In genomic region chr1:16386454-16387113, GRCh38 we compare ENCODE assay signal across 8 cellular contexts. TPM values are rescaled to one million over a fixed set of nuclear protein-coding genes. Genes with fewer than 3 reads are reported as not detected.
DNase-seq lines count a peak whose midpoint lies in the region; ATAC-seq, FAIRE-seq and TF ChIP-seq lines count a peak whose summit lies in the region.

No MANE protein-coding gene starts in this region.

- no TSS peak for BruUV-seq in PC-3 (replicated peaks; lab: Mats Ljungman, UMichigan)

- DNase-seq in G401 (ENCODE audit: low spot score) = peak; percentile 82
- DNase-seq in PC-3 = peak; percentile 70
- no peak for DNase-seq in endothelial cell (ENCODE audit: low spot score)
- no peak for DNase-seq in GM23338 (ENCODE audit: low spot score)
- no peak for DNase-seq in GM12891 (ENCODE audit: insufficient read length, low spot score)
- no peak for DNase-seq in endodermal cell
- no peak for DNase-seq in stimulated activated CD4-positive, alpha-beta T cell treated with anti-CD3 and anti-CD28 coated beads, Interleukin-2, amount 100 ng/mL, for 24 hours

- no peaks in the 10 kb centered on the region for H3K9me3 Mint-ChIP-seq in endothelial cell (ENCODE audit: unreplicated experiment)
- no peaks in the 10 kb centered on the region for H3K9me3 Mint-ChIP-seq in GM23338
- no peaks in the 10 kb centered on the region for H3K9me3 Mint-ChIP-seq in endodermal cell

- no peak for TF ChIP-seq CTCF in PC-3 (conservative IDR thresholded peaks at IDR 0.05; ENCODE audit: low read depth, low read length)
- no peak for TF ChIP-seq CTCF in endothelial cell (IDR thresholded peaks at IDR 0.05; ENCODE audit: unreplicated experiment)
- TF ChIP-seq CTCF in neutrophil (IDR thresholded peaks at IDR 0.05) = no peak
- no peak for TF ChIP-seq CTCF in GM23338 (conservative IDR thresholded peaks at IDR 0.05; ENCODE audit: low read depth in 2 of 2)
- TF ChIP-seq CTCF in endodermal cell (conservative IDR thresholded peaks at IDR 0.05) = no peak

- H4K20me1 ChIP-seq in PC-3 (ENCODE audit: low read length) (peaks cover 65% of the 10 kb centered on the region), GM23338 (replicated peaks; ENCODE audit: insufficient read depth) (peaks cover 86% of the 10 kb centered on the region)

- TF ChIP-seq POLR2A in GM12891 (IDR thresholded peaks at IDR 0.05; ENCODE audit: low read depth, low read length) = no peak

- H3K9me3 ChIP-seq in PC-3 (ENCODE audit: low read length) (no peaks in the 10 kb centered on the region), neutrophil (no peaks in the 10 kb centered on the region), endodermal cell (ENCODE audit: control insufficient read depth, low read length) (no peaks in the 10 kb centered on the region)

- POLR2A ChIA-PET in PC-3 (lab: Charles Lee; ENCODE audit: unreplicated experiment) = no interaction called here

- H3K79me2 ChIP-seq in PC-3 (ENCODE audit: low read length) (peaks cover 96% of the 10 kb centered on the region), GM23338 (replicated peaks; ENCODE audit: insufficient read depth) (peaks cover 98% of the 10 kb centered on the region)

- H2AFZ ChIP-seq in PC-3 (ENCODE audit: low read length) = no peak overlapping the region
- no peak overlapping the region for H2AFZ ChIP-seq in GM23338

- no peak overlapping the region for H3K27ac ChIP-seq in PC-3 (ENCODE audit: low read length)
- peak overlapping the region; percentile 71 for H3K27ac ChIP-seq in neutrophil
- no peak overlapping the region for H3K27ac ChIP-seq in GM23338 (ENCODE audit: low read depth)
- H3K27ac ChIP-seq in endodermal cell (ENCODE audit: low read depth, low read length) = no peak overlapping the region

- intact Hi-C loops in PC-3 (cut with micrococcal nuclease) = no loop called here

- H3K27ac Mint-ChIP-seq in endothelial cell (ENCODE audit: unreplicated experiment) = no peak overlapping the region
- H3K27ac Mint-ChIP-seq in GM23338 = no peak overlapping the region
- H3K27ac Mint-ChIP-seq in endodermal cell = no peak overlapping the region

- peaks cover 42% of the 10 kb centered on the region for H3K4me1 Mint-ChIP-seq in endothelial cell (ENCODE audit: unreplicated experiment)
- peaks cover 49% of the 10 kb centered on the region for H3K4me1 Mint-ChIP-seq in GM23338
- H3K4me1 Mint-ChIP-seq in endodermal cell = peaks cover 35% of the 10 kb centered on the region

- H3K4me3 Mint-ChIP-seq in endothelial cell (ENCODE audit: unreplicated experiment) = peak overlapping the region; percentile 18
- no peak overlapping the region for H3K4me3 Mint-ChIP-seq in GM23338
- H3K4me3 Mint-ChIP-seq in endodermal cell = no peak overlapping the region

- ATAC-seq in PC-3 (peak; percentile 83), GM23338 (no peak)

- H3K36me3 Mint-ChIP-seq in endothelial cell (ENCODE audit: low read depth, unreplicated experiment) (peaks cover 8% of the 10 kb centered on the region), GM23338 (ENCODE audit: low read depth) (peaks cover 4% of the 10 kb centered on the region; the same call in 1 of the 3 replicates), endodermal cell (ENCODE audit: low read depth) (peaks cover 3% of the 10 kb centered on the region)

- FAIRE-seq in GM12891 (lab: Jason Lieb, UNC) = no peak

- CTCF ChIA-PET in PC-3 (lab: Charles Lee) = no interaction called here

- peaks cover 3% of the 10 kb centered on the region for H3K27me3 Mint-ChIP-seq in endothelial cell (ENCODE audit: unreplicated experiment)
- peaks cover 1% of the 10 kb centered on the region for H3K27me3 Mint-ChIP-seq in GM23338 (ENCODE audit: insufficient read depth, low read depth, poor library complexity)
- H3K27me3 Mint-ChIP-seq in endodermal cell (ENCODE audit: insufficient read depth) = no peaks in the 10 kb centered on the region

- H3K4me1 ChIP-seq in PC-3 (ENCODE audit: insufficient read depth, low read length) (peaks cover 12% of the 10 kb centered on the region), neutrophil (ENCODE audit: control insufficient read depth in 1 of 2, insufficient read depth in 1 of 2, low read depth in 1 of 2, low read length in 1 of 2) (peaks cover 21 to 22% of the 10 kb centered on the region in 2 experiments), GM23338 (ENCODE audit: insufficient read depth) (peaks cover 29% of the 10 kb centered on the region), endodermal cell (ENCODE audit: control insufficient read depth, insufficient read depth, low read length) (peaks cover 9% of the 10 kb centered on the region)

- H3F3A ChIP-seq in PC-3 (ENCODE audit: low read length, unreplicated experiment) (no peaks in the 10 kb centered on the region), GM23338 (replicated peaks; ENCODE audit: low read depth) (no peaks in the 10 kb centered on the region)

- H3K36me3 ChIP-seq in PC-3 (ENCODE audit: low read depth, low read length) (peaks cover 5% of the 10 kb centered on the region), neutrophil (no peaks in the 10 kb centered on the region), GM23338 (ENCODE audit: insufficient read depth) (no peaks in the 10 kb centered on the region), endodermal cell (ENCODE audit: control insufficient read depth, insufficient read depth, low read length) (no peaks in the 10 kb centered on the region)

- H3K4me3 ChIP-seq in PC-3 (ENCODE audit: low read length) (no peak overlapping the region), neutrophil (ENCODE audit: low read depth in 1 of 2, low read length in 1 of 2) (no peak overlapping the region), GM23338 (no peak overlapping the region), endodermal cell (ENCODE audit: low read length) (no peak overlapping the region)

- H3K27me3 ChIP-seq in PC-3 (ENCODE audit: low read length) = no peaks in the 10 kb centered on the region
- H3K27me3 ChIP-seq in neutrophil = no peaks in the 10 kb centered on the region
- H3K27me3 ChIP-seq in GM23338 (ENCODE audit: insufficient read depth) = no peaks in the 10 kb centered on the region
- no peaks in the 10 kb centered on the region for H3K27me3 ChIP-seq in endodermal cell (ENCODE audit: control insufficient read depth, insufficient read depth, low read length, poor library complexity, severe bottlenecking)

- H3K9me2 ChIP-seq in PC-3 (replicated peaks; ENCODE audit: low read length) (no peaks in the 10 kb centered on the region), GM23338 (ENCODE audit: insufficient read depth) (0 out of 2 replicates have a peak, but pooled peaks cover 3% of the 10 kb centered on the region)

- H3K9ac ChIP-seq in PC-3 (ENCODE audit: low read length) (no peak overlapping the region), endodermal cell (ENCODE audit: extremely low read depth, low read length, poor library complexity, severe bottlenecking) (no peak overlapping the region)

- no peak overlapping the region for H3K4me2 ChIP-seq in PC-3 (ENCODE audit: low read length)
- H3K4me2 ChIP-seq in GM23338 = no peak overlapping the region; the same call in 1 of the 2 replicates

- in situ Hi-C loops in G401 (cut with HindIII; ENCODE audit: low sequenced_read_pairs) = no loop called here

- WGBS in endodermal cell (ENCODE audit: insufficient coverage in 1 of 2, insufficient read length in 1 of 2), 2 experiments = 93 to 96% methylated on average over 3 to 5 of the region's 5 CpGs

TF ChIP-seq in GM23338, 12 proteins besides CTCF, POLR2A, EP300 and RAD21 (continues in another document):
- TF ChIP-seq POLR2AphosphoS5 (IDR thresholded peaks at IDR 0.05; ENCODE audit: low read depth) = no peak

TF ChIP-seq in GM12891, 5 proteins besides CTCF, POLR2A, EP300 and RAD21:
- TF ChIP-seq SPI1 (IDR thresholded peaks at IDR 0.05; ENCODE audit: low read depth, low read length) = no peak
- no peak for TF ChIP-seq TAF1 (IDR thresholded peaks at IDR 0.05; ENCODE audit: low read depth, low read length)
- no peak for TF ChIP-seq POU2F2 (IDR thresholded peaks at IDR 0.05; ENCODE audit: low read depth, low read length)
- TF ChIP-seq PAX5 (IDR thresholded peaks at IDR 0.05; ENCODE audit: insufficient read depth, low read length, severe bottlenecking) = no peak
- TF ChIP-seq POLR2AphosphoS5 (IDR thresholded peaks at IDR 0.05; ENCODE audit: low read depth, low read length) = no peak

RNA-seq across cellular contexts. Expression of gene SZRD1, which starts 19.5 kb away (rescaled TPM):
- 77.8 and 109 TPM in 2 replicates for total RNA-seq in G401 (2014; rRNA removed; shearing (Covaris generic))
- 119 and 136 TPM in 2 replicates for total RNA-seq in PC-3 (2014; rRNA removed)
- 127 TPM for total RNA-seq in endothelial cell (ENCODE audit: unreplicated experiment)
- 70.9 and 73.9 TPM in 2 replicates for total RNA-seq in GM23338 (2014; rRNA removed; shearing (Covaris generic))
- 32.5 and 33.6 TPM in 2 replicates for polyA plus RNA-seq in GM23338 (2016; fragmentation: Nextera tagmentation; extraction: Ambion mirVana)
- 102 TPM for polyA plus RNA-seq in GM12891 (2012; ENCODE audit: low read depth, missing spikeins)
- total RNA-seq in endodermal cell = 100 to 1,000 TPM; 111 to 118 TPM
- 81.7 TPM for polyA plus RNA-seq in endodermal cell (2013, experiment 1 of 2)
- 86.2 TPM for polyA plus RNA-seq in endodermal cell (2013, experiment 2 of 2)

RNA-seq across cellular contexts. Expression of gene FBXO42, which starts 34.3 kb away (rescaled TPM):
- total RNA-seq in G401 (2014; rRNA removed; shearing (Covaris generic)) = 19.7 and 28.2 TPM in 2 replicates
- total RNA-seq in PC-3 (2014; rRNA removed) (13.1 and 16.0 TPM in 2 replicates), endothelial cell (ENCODE audit: unreplicated experiment) (17.2 TPM), endodermal cell (10 to 100 TPM; 17.6 to 20.0 TPM)
- 18.1 and 20.7 TPM in 2 replicates for total RNA-seq in GM23338 (2014; rRNA removed; shearing (Covaris generic))
- polyA plus RNA-seq in GM23338 (2016; fragmentation: Nextera tagmentation; extraction: Ambion mirVana) = 5.2 and 6.0 TPM in 2 replicates
- 12.0 TPM for polyA plus RNA-seq in GM12891 (2012; ENCODE audit: low read depth, missing spikeins)
- polyA plus RNA-seq in endodermal cell (2013, experiment 1 of 2) = 21.1 TPM
- polyA plus RNA-seq in endodermal cell (2013, experiment 2 of 2) = 20.9 TPM

RNA-seq across cellular contexts. Expression of gene SPATA21, which starts 50.6 kb away (rescaled TPM):
- total RNA-seq in G401 (2014; rRNA removed; shearing (Covaris generic)) = not detected in 2 replicates
- not detected in 2 replicates for total RNA-seq in PC-3 (2014; rRNA removed)
- total RNA-seq in endothelial cell (ENCODE audit: unreplicated experiment) = not detected
- total RNA-seq in GM23338 (2014; rRNA removed; shearing (Covaris generic)) = 2.6 TPM in 1 of 2 replicates, not detected in the other
- not detected in 2 replicates for polyA plus RNA-seq in GM23338 (2016; fragmentation: Nextera tagmentation; extraction: Ambion mirVana)
- 0.09 TPM for polyA plus RNA-seq in GM12891 (2012; ENCODE audit: low read depth, missing spikeins)
- not detected for total RNA-seq in endodermal cell
- polyA plus RNA-seq in endodermal cell (2013, experiment 1 of 2) = not detected
- not detected for polyA plus RNA-seq in endodermal cell (2013, experiment 2 of 2)

RNA-seq across cellular contexts. Expression of gene NECAP2, which starts 53.9 kb away (rescaled TPM):
- total RNA-seq in G401 (2014; rRNA removed; shearing (Covaris generic)) = 81.4 and 107 TPM in 2 replicates
- total RNA-seq in PC-3 (2014; rRNA removed) (65.0 and 70.0 TPM in 2 replicates), endothelial cell (ENCODE audit: unreplicated experiment) (192 TPM), endodermal cell (10 to 100 TPM; 43.9 to 45.8 TPM)
- 28.9 and 32.9 TPM in 2 replicates for total RNA-seq in GM23338 (2014; rRNA removed; shearing (Covaris generic))
- polyA plus RNA-seq in GM23338 (2016; fragmentation: Nextera tagmentation; extraction: Ambion mirVana) = 16.9 and 20.2 TPM in 2 replicates
- 64.9 TPM for polyA plus RNA-seq in GM12891 (2012; ENCODE audit: low read depth, missing spikeins)
- polyA plus RNA-seq in endodermal cell (2013, experiment 1 of 2) = 40.4 TPM
- polyA plus RNA-seq in endodermal cell (2013, experiment 2 of 2) = 37.9 TPM

Comparison
In these comparisons a context has a peak if more than half of its experiments do, and no peak if none do; other contexts are left out.
1. DNase-seq: peak in G401 (single experiment) and PC-3 (single experiment); none in endothelial cell (single experiment), GM23338 (single experiment), GM12891 (single experiment), endodermal cell (single experiment) and stimulated activated CD4-positive, alpha-beta T cell treated with anti-CD3 and anti-CD28 coated beads, Interleukin-2, amount 100 ng/mL, for 24 hours (0 of 2).